In genomic region chr2:27051902-27052645, GRCh38 we compare ENCODE assay signal across 8 cellular contexts. TPM values are rescaled to one million over a fixed set of nuclear protein-coding genes. Genes with fewer than 3 reads are reported as not detected.
DNase-seq lines count a peak whose midpoint lies in the region; ATAC-seq and TF ChIP-seq lines count a peak whose summit lies in the region.

No MANE protein-coding gene starts in this region.

- H3K4me2 ChIP-seq in DND-41 (ENCODE audit: insufficient read depth, low read length), result peak overlapping the region; percentile 74

- peak overlapping the region; percentile 58 for H3K9ac ChIP-seq in DND-41 (ENCODE audit: low read depth, low read length)
- peak overlapping the region; percentile 90 for H3K9ac ChIP-seq in adipocyte (ENCODE audit: low read length)

- no peak for TF ChIP-seq CTCF in DND-41 (IDR thresholded peaks at IDR 0.05; ENCODE audit: borderline replicate concordance, extremely low read depth, low read length, poor library complexity, severe bottlenecking)
- no peak for TF ChIP-seq CTCF in gastrocnemius medialis (IDR thresholded peaks at IDR 0.05 in 4 of 5, conservative IDR thresholded peaks at IDR 0.05 in 1 of 5)

- ATAC-seq in DND-41 (ENCODE audit: insufficient read depth, low read depth) (no peak), gastrocnemius medialis (no peak), GM18873 (IDR thresholded peaks at IDR 0.05; ENCODE audit: low FRiP score, unreplicated experiment) (no peak)

- peaks cover 12% of the 10 kb centered on the region for H3K79me2 ChIP-seq in DND-41 (ENCODE audit: insufficient read depth, low read length)

- no CpG with 5 or more reads among the region's 24 CpGs for WGBS in iPS DF 6.9 (ENCODE audit: insufficient coverage, insufficient read length)

- DNase-seq in DND-41, result no peak
- DNase-seq in HuH-7 (ENCODE audit: low spot score), result peak; percentile 42
- DNase-seq in adipocyte (ENCODE audit: low read depth), result peak; percentile 40
- DNase-seq in iPS DF 6.9 (ENCODE audit: low read depth, low spot score), result no peak
- peak in 1 of 2 donors; percentile 35 for DNase-seq in gastrocnemius medialis
- DNase-seq in NCI-H1694 treated with DMSO at 0.1 percent for 48 hours (lab: John Stamatoyannopoulos, UW), result no peak
- DNase-seq in NCI-H226, result no peak

- H2AFZ ChIP-seq in DND-41 (ENCODE audit: low read depth, low read length), result peak overlapping the region; percentile 93

- H4K20me1 ChIP-seq in DND-41 (ENCODE audit: insufficient read depth, low read length), result no peaks in the 10 kb centered on the region

- H3K4me1 ChIP-seq in DND-41 (ENCODE audit: insufficient read depth, low read length), result peaks cover 30% of the 10 kb centered on the region
- H3K4me1 ChIP-seq in adipocyte (ENCODE audit: control insufficient read depth, insufficient read depth, low read length), result peaks cover 6% of the 10 kb centered on the region
- H3K4me1 ChIP-seq in iPS DF 6.9 (ENCODE audit: control insufficient read depth, insufficient read depth, low read length), result no peaks in the 10 kb centered on the region
- peaks cover 11 to 13% of the 10 kb centered on the region in 2 donors for H3K4me1 ChIP-seq in gastrocnemius medialis

- H3K27ac ChIP-seq in DND-41 (ENCODE audit: low read length), result peak overlapping the region; percentile 74
- no peak overlapping the region for H3K27ac ChIP-seq in iPS DF 6.9 (ENCODE audit: low read length)
- peak overlapping the region; percentile 93 to 96 (median 93) for H3K27ac ChIP-seq in gastrocnemius medialis

- H3K9me3 ChIP-seq in DND-41 (ENCODE audit: insufficient read depth, low read length, severe bottlenecking) (no peaks in the 10 kb centered on the region), adipocyte (ENCODE audit: control insufficient read depth, low read length) (no peaks in the 10 kb centered on the region), iPS DF 6.9 (ENCODE audit: control insufficient read depth, insufficient read depth, low read length) (no peaks in the 10 kb centered on the region), gastrocnemius medialis (no peaks in the 10 kb centered on the region)

- H3K4me3 ChIP-seq in DND-41 (ENCODE audit: low read depth in 1 of 2, low read length in 2 of 2) (peak overlapping the region; percentile 85 to 93; a peak in 3 of 4 replicates), adipocyte (ENCODE audit: low read length) (peak overlapping the region; percentile 92), iPS DF 6.9 (ENCODE audit: low read length) (peak overlapping the region; percentile 88), gastrocnemius medialis (peak overlapping the region; percentile 78 to 92 (median 84))

- H3K27me3 ChIP-seq in DND-41 (ENCODE audit: insufficient read depth, low read length, poor library complexity) (no peaks in the 10 kb centered on the region), adipocyte (replicated peaks; ENCODE audit: control insufficient read depth, insufficient read depth, low read length) (no peaks in the 10 kb centered on the region), iPS DF 6.9 (ENCODE audit: control insufficient read depth, insufficient read depth, low read length) (no peaks in the 10 kb centered on the region), gastrocnemius medialis (no peaks in the 10 kb centered on the region)

- intact Hi-C loops in gastrocnemius medialis (cut with DNase I; ENCODE audit: low total_unique reads), result loop anchor here (2.0 kb wide), 1 partner anchor 19 kb away; the partner anchor contains the start of gene OST4

- H3K36me3 ChIP-seq in DND-41 (ENCODE audit: insufficient read depth, low read length) (peaks cover 43% of the 10 kb centered on the region), adipocyte (ENCODE audit: control insufficient read depth, insufficient read depth, low read length, severe bottlenecking) (peaks cover 32% of the 10 kb centered on the region), iPS DF 6.9 (ENCODE audit: control insufficient read depth, insufficient read depth, low read length) (peaks cover 6% of the 10 kb centered on the region; the same call in 1 of the 2 replicates), gastrocnemius medialis (peaks cover 0 to 33% of the 10 kb centered on the region in 2 donors)

- in situ Hi-C loops in gastrocnemius medialis (cut with MboI; ENCODE audit: low sequenced_read_pairs in 4 of 4), result no loop called here

- no peak for TF ChIP-seq POLR2A in gastrocnemius medialis (IDR thresholded peaks at IDR 0.05)

RNA-seq across cellular contexts. Expression of gene AGBL5, which starts 0.6 kb away (rescaled TPM):
- total RNA-seq in gastrocnemius medialis, result 1 to 10 TPM; 4.9 to 6.2 (median 5.7) TPM

RNA-seq across cellular contexts. Expression of gene TMEM214, which starts 19.3 kb away (rescaled TPM):
- total RNA-seq in gastrocnemius medialis, result 10 to 100 TPM; 20.0 to 37.7 (median 24.9) TPM

RNA-seq across cellular contexts. Expression of gene OST4, which starts 19.4 kb away (rescaled TPM):
- 100 to 1,000 TPM; 191 to 283 (median 251) TPM for total RNA-seq in gastrocnemius medialis

RNA-seq across cellular contexts. Expression of gene EMILIN1, which starts 26.3 kb away (rescaled TPM):
- total RNA-seq in gastrocnemius medialis, result 10 to 100 TPM in 2 of 4 donors, 1 to 10 TPM in 2; 6.8 to 18.2 (median 11.3) TPM

RNA-seq across cellular contexts. Expression of gene KHK, which starts 34.5 kb away (rescaled TPM):
- total RNA-seq in gastrocnemius medialis, result 1 to 10 TPM in 2 of 4 donors, under 1 TPM in 1, not detected in 1; 0.91 to 5.4 (median 1.3) TPM

Comparison
In these comparisons a context has a peak if more than half of its experiments do, and no peak if none do; other contexts are left out.
1. DNase-seq: peak in HuH-7 (single experiment) and adipocyte (single experiment); none in DND-41 (single experiment), iPS DF 6.9 (single experiment), NCI-H1694 treated with DMSO at 0.1 percent for 48 hours (single experiment) and NCI-H226 (single experiment).
2. Peak in every context shown above with its lines, with median percentiles within 50 percentile points of each other: H3K4me3 ChIP-seq.